Comparison of ENCODE assay signal across 1 cellular context in the genomic region with DNA sequence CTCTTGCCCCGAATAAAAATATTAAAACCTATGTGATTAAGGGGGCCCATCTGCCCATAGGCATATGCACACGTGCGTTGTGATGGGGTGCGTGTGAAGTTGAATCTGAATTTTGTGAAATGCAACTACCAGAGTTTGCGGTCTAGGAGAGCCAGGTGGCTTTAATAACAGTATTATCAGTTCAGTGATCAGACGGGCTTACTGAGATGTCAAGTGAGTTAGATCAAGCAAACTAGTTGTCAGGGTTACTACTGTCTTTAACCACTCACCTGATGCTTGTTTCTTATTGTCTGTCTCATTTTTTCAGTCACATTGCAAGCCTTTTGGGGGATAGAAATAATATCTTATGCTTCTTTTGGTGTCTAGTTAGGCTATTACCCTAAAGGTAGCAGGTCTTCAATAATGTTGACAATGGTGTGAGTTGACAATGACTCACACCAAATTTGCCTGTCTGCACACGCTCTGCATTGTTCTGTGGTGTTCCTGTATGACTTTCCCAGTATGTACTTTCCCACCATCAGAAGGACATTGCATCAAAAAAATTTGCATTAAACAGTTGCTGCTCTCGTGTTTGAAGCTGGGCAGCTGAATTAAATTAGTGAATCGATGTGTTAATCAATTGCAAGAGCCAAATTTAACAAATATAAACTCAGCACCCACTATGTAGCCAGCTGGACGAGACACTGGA.
TF ChIP-seq lines count a peak whose summit lies in the region.

No MANE protein-coding gene starts in this region.

TF ChIP-seq in GM12878, 131 proteins besides CTCF, POLR2A, EP300 and RAD21 (continued from another document):
- peak; percentile 79; the same call in 1 of the 2 replicates for TF ChIP-seq BACH1 (IDR thresholded peaks at IDR 0.05; ENCODE audit: borderline replicate concordance)
- no peak for TF ChIP-seq ZZZ3 (IDR thresholded peaks at IDR 0.05; ENCODE audit: control insufficient read depth, insufficient read length, low read depth)
- TF ChIP-seq, protein P1, sequence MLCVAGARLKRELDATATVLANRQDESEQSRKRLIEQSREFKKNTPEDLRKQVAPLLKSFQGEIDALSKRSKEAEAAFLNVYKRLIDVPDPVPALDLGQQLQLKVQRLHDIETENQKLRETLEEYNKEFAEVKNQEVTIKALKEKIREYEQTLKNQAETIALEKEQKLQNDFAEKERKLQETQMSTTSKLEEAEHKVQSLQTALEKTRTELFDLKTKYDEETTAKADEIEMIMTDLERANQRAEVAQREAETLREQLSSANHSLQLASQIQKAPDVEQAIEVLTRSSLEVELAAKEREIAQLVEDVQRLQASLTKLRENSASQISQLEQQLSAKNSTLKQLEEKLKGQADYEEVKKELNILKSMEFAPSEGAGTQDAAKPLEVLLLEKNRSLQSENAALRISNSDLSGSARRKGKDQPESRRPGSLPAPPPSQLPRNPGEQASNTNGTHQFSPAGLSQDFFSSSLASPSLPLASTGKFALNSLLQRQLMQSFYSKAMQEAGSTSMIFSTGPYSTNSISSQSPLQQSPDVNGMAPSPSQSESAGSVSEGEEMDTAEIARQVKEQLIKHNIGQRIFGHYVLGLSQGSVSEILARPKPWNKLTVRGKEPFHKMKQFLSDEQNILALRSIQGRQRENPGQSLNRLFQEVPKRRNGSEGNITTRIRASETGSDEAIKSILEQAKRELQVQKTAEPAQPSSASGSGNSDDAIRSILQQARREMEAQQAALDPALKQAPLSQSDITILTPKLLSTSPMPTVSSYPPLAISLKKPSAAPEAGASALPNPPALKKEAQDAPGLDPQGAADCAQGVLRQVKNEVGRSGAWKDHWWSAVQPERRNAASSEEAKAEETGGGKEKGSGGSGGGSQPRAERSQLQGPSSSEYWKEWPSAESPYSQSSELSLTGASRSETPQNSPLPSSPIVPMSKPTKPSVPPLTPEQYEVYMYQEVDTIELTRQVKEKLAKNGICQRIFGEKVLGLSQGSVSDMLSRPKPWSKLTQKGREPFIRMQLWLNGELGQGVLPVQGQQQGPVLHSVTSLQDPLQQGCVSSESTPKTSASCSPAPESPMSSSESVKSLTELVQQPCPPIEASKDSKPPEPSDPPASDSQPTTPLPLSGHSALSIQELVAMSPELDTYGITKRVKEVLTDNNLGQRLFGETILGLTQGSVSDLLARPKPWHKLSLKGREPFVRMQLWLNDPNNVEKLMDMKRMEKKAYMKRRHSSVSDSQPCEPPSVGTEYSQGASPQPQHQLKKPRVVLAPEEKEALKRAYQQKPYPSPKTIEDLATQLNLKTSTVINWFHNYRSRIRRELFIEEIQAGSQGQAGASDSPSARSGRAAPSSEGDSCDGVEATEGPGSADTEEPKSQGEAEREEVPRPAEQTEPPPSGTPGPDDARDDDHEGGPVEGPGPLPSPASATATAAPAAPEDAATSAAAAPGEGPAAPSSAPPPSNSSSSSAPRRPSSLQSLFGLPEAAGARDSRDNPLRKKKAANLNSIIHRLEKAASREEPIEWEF (IDR thresholded peaks at IDR 0.05; ENCODE audit: insufficient replicate concordance, low read depth, low read length) = peak; percentile 78
- TF ChIP-seq CBFB (IDR thresholded peaks at IDR 0.05; ENCODE audit: low read depth) = 0 out of 2 replicates have a peak, but pooled peaks have one; percentile 44
- TF ChIP-seq SREBF2 (IDR thresholded peaks at IDR 0.05; ENCODE audit: low read length) = no peak
- TF ChIP-seq, protein P2, sequence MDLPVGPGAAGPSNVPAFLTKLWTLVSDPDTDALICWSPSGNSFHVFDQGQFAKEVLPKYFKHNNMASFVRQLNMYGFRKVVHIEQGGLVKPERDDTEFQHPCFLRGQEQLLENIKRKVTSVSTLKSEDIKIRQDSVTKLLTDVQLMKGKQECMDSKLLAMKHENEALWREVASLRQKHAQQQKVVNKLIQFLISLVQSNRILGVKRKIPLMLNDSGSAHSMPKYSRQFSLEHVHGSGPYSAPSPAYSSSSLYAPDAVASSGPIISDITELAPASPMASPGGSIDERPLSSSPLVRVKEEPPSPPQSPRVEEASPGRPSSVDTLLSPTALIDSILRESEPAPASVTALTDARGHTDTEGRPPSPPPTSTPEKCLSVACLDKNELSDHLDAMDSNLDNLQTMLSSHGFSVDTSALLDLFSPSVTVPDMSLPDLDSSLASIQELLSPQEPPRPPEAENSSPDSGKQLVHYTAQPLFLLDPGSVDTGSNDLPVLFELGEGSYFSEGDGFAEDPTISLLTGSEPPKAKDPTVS (IDR thresholded peaks at IDR 0.05; ENCODE audit: low read depth, low read length) = no peak
- peak; percentile 80; the same call in 1 of the 3 replicates for TF ChIP-seq POU2F2 (IDR thresholded peaks at IDR 0.05; ENCODE audit: borderline replicate concordance, low read depth, low read length)
- no peak for TF ChIP-seq KDM1A (IDR thresholded peaks at IDR 0.05; ENCODE audit: borderline replicate concordance)
- no peak for TF ChIP-seq ZNF207 (IDR thresholded peaks at IDR 0.05; ENCODE audit: borderline replicate concordance)
- no peak for TF ChIP-seq MXI1 (IDR thresholded peaks at IDR 0.05; ENCODE audit: low read depth, low read length)
- no peak for TF ChIP-seq NR2C1 (IDR thresholded peaks at IDR 0.05)
- TF ChIP-seq, protein P3, sequence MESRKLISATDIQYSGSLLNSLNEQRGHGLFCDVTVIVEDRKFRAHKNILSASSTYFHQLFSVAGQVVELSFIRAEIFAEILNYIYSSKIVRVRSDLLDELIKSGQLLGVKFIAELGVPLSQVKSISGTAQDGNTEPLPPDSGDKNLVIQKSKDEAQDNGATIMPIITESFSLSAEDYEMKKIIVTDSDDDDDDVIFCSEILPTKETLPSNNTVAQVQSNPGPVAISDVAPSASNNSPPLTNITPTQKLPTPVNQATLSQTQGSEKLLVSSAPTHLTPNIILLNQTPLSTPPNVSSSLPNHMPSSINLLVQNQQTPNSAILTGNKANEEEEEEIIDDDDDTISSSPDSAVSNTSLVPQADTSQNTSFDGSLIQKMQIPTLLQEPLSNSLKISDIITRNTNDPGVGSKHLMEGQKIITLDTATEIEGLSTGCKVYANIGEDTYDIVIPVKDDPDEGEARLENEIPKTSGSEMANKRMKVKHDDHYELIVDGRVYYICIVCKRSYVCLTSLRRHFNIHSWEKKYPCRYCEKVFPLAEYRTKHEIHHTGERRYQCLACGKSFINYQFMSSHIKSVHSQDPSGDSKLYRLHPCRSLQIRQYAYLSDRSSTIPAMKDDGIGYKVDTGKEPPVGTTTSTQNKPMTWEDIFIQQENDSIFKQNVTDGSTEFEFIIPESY (IDR thresholded peaks at IDR 0.05) = no peak
- TF ChIP-seq, protein P4, sequence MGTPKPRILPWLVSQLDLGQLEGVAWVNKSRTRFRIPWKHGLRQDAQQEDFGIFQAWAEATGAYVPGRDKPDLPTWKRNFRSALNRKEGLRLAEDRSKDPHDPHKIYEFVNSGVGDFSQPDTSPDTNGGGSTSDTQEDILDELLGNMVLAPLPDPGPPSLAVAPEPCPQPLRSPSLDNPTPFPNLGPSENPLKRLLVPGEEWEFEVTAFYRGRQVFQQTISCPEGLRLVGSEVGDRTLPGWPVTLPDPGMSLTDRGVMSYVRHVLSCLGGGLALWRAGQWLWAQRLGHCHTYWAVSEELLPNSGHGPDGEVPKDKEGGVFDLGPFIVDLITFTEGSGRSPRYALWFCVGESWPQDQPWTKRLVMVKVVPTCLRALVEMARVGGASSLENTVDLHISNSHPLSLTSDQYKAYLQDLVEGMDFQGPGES (IDR thresholded peaks at IDR 0.05) = no peak
- TF ChIP-seq MYC (IDR thresholded peaks at IDR 0.05; ENCODE audit: insufficient read depth, insufficient read length, insufficient replicate concordance, low read length, severe bottlenecking) = no peak
- TF ChIP-seq CEBPB (IDR thresholded peaks at IDR 0.05; ENCODE audit: borderline replicate concordance in 1 of 2, low read depth in 2 of 2, low read length in 2 of 2) = peak in 1 of 2 experiments; percentile 74; a peak in 1 of 4 replicates
- TF ChIP-seq GATAD2B (conservative IDR thresholded peaks at IDR 0.05; ENCODE audit: low read depth) = peak; percentile 67; the same call in 1 of the 2 replicates
- TF ChIP-seq RBBP5 (conservative IDR thresholded peaks at IDR 0.05) = no peak
- no peak for TF ChIP-seq FOXK2 (IDR thresholded peaks at IDR 0.05)
- no peak for TF ChIP-seq RELA (IDR thresholded peaks at IDR 0.05; ENCODE audit: borderline replicate concordance, partially characterized antibody)
- TF ChIP-seq HCFC1 (IDR thresholded peaks at IDR 0.05; ENCODE audit: low read length) = no peak
- TF ChIP-seq JUND (IDR thresholded peaks at IDR 0.05; ENCODE audit: low read depth, low read length) = no peak
- TF ChIP-seq ZNF622 (IDR thresholded peaks at IDR 0.05) = no peak
- TF ChIP-seq IRF4 (IDR thresholded peaks at IDR 0.05; ENCODE audit: low read depth, low read length) = peak; percentile 50; the same call in 1 of the 2 replicates
- TF ChIP-seq ZSCAN29 (IDR thresholded peaks at IDR 0.05) = no peak
- peak; percentile 44; the same call in 1 of the 2 replicates for TF ChIP-seq IKZF1 (conservative IDR thresholded peaks at IDR 0.05)
- no peak for TF ChIP-seq WRNIP1 (IDR thresholded peaks at IDR 0.05; ENCODE audit: borderline replicate concordance, low read depth, low read length)
- no peak for TF ChIP-seq FOS (IDR thresholded peaks at IDR 0.05; ENCODE audit: borderline replicate concordance, extremely low read depth, insufficient read length)
- TF ChIP-seq, protein P5, sequence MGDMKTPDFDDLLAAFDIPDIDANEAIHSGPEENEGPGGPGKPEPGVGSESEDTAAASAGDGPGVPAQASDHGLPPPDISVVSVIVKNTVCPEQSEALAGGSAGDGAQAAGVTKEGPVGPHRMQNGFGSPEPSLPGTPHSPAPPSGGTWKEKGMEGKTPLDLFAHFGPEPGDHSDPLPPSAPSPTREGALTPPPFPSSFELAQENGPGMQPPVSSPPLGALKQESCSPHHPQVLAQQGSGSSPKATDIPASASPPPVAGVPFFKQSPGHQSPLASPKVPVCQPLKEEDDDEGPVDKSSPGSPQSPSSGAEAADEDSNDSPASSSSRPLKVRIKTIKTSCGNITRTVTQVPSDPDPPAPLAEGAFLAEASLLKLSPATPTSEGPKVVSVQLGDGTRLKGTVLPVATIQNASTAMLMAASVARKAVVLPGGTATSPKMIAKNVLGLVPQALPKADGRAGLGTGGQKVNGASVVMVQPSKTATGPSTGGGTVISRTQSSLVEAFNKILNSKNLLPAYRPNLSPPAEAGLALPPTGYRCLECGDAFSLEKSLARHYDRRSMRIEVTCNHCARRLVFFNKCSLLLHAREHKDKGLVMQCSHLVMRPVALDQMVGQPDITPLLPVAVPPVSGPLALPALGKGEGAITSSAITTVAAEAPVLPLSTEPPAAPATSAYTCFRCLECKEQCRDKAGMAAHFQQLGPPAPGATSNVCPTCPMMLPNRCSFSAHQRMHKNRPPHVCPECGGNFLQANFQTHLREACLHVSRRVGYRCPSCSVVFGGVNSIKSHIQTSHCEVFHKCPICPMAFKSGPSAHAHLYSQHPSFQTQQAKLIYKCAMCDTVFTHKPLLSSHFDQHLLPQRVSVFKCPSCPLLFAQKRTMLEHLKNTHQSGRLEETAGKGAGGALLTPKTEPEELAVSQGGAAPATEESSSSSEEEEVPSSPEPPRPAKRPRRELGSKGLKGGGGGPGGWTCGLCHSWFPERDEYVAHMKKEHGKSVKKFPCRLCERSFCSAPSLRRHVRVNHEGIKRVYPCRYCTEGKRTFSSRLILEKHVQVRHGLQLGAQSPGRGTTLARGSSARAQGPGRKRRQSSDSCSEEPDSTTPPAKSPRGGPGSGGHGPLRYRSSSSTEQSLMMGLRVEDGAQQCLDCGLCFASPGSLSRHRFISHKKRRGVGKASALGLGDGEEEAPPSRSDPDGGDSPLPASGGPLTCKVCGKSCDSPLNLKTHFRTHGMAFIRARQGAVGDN (IDR thresholded peaks at IDR 0.05) = peak; percentile 62; the same call in 1 of the 2 replicates
- TF ChIP-seq, protein P6, sequence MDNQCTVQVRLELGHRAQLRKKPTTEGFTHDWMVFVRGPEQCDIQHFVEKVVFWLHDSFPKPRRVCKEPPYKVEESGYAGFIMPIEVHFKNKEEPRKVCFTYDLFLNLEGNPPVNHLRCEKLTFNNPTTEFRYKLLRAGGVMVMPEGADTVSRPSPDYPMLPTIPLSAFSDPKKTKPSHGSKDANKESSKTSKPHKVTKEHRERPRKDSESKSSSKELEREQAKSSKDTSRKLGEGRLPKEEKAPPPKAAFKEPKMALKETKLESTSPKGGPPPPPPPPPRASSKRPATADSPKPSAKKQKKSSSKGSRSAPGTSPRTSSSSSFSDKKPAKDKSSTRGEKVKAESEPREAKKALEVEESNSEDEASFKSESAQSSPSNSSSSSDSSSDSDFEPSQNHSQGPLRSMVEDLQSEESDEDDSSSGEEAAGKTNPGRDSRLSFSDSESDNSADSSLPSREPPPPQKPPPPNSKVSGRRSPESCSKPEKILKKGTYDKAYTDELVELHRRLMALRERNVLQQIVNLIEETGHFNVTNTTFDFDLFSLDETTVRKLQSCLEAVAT (IDR thresholded peaks at IDR 0.05) = no peak
- no peak for TF ChIP-seq TBL1XR1 (IDR thresholded peaks at IDR 0.05; ENCODE audit: low read depth, low read length)
- TF ChIP-seq, protein P7, sequence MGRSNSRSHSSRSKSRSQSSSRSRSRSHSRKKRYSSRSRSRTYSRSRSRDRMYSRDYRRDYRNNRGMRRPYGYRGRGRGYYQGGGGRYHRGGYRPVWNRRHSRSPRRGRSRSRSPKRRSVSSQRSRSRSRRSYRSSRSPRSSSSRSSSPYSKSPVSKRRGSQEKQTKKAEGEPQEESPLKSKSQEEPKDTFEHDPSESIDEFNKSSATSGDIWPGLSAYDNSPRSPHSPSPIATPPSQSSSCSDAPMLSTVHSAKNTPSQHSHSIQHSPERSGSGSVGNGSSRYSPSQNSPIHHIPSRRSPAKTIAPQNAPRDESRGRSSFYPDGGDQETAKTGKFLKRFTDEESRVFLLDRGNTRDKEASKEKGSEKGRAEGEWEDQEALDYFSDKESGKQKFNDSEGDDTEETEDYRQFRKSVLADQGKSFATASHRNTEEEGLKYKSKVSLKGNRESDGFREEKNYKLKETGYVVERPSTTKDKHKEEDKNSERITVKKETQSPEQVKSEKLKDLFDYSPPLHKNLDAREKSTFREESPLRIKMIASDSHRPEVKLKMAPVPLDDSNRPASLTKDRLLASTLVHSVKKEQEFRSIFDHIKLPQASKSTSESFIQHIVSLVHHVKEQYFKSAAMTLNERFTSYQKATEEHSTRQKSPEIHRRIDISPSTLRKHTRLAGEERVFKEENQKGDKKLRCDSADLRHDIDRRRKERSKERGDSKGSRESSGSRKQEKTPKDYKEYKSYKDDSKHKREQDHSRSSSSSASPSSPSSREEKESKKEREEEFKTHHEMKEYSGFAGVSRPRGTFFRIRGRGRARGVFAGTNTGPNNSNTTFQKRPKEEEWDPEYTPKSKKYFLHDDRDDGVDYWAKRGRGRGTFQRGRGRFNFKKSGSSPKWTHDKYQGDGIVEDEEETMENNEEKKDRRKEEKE (IDR thresholded peaks at IDR 0.05) = no peak
- no peak for TF ChIP-seq SRF (IDR thresholded peaks at IDR 0.05; ENCODE audit: low read depth in 2 of 2, low read length in 2 of 2)
- TF ChIP-seq CBX5 (IDR thresholded peaks at IDR 0.05; ENCODE audit: low read depth) = no peak
- peak; percentile 51; the same call in 1 of the 2 replicates for TF ChIP-seq DPF2 (IDR thresholded peaks at IDR 0.05)
- TF ChIP-seq, protein P8, sequence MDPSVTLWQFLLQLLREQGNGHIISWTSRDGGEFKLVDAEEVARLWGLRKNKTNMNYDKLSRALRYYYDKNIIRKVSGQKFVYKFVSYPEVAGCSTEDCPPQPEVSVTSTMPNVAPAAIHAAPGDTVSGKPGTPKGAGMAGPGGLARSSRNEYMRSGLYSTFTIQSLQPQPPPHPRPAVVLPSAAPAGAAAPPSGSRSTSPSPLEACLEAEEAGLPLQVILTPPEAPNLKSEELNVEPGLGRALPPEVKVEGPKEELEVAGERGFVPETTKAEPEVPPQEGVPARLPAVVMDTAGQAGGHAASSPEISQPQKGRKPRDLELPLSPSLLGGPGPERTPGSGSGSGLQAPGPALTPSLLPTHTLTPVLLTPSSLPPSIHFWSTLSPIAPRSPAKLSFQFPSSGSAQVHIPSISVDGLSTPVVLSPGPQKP (IDR thresholded peaks at IDR 0.05; ENCODE audit: low read depth, low read length) = no peak
- no peak for TF ChIP-seq EGR1 (IDR thresholded peaks at IDR 0.05; ENCODE audit: borderline replicate concordance in 1 of 2, low read depth in 2 of 2, low read length in 2 of 2)
